In the genomic region with DNA sequence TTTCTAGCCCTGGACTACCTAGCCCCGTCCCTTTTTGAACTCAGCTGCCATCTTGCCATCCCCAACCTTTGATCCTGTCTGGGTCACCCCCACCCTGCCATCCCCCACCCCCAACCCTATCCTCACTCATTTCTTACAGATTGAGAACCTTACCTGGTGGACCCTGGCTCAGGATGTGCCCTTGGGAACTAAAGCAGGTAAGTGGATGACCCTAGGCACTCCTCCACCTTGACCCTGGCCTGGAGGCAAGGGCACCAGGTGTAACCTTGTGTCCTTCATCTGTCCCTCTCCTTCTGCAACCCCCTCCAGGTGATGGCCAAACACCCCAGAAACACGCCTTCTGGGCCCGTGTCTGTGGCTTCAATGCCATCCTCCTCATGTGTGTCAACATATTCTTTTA, we compare ENCODE assay signal across 1 cellular context.
TF ChIP-seq lines count a peak whose summit lies in the region.

No MANE protein-coding gene starts in this region.

TF ChIP-seq in WTC11, 78 proteins besides CTCF, POLR2A, EP300 and RAD21 (continued from another document):
- TF ChIP-seq, protein P1, sequence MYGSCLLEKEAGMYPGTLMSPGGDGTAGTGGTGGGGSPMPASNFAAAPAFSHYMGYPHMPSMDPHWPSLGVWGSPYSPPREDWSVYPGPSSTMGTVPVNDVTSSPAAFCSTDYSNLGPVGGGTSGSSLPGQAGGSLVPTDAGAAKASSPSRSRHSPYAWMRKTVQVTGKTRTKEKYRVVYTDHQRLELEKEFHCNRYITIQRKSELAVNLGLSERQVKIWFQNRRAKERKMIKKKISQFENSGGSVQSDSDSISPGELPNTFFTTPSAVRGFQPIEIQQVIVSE (CRISPR knock-in tag; IDR thresholded peaks at IDR 0.05; ENCODE audit: borderline replicate concordance): no peak
- TF ChIP-seq FOXP1 (CRISPR knock-in tag; IDR thresholded peaks at IDR 0.05; ENCODE audit: borderline replicate concordance): no peak
- TF ChIP-seq, protein P2, sequence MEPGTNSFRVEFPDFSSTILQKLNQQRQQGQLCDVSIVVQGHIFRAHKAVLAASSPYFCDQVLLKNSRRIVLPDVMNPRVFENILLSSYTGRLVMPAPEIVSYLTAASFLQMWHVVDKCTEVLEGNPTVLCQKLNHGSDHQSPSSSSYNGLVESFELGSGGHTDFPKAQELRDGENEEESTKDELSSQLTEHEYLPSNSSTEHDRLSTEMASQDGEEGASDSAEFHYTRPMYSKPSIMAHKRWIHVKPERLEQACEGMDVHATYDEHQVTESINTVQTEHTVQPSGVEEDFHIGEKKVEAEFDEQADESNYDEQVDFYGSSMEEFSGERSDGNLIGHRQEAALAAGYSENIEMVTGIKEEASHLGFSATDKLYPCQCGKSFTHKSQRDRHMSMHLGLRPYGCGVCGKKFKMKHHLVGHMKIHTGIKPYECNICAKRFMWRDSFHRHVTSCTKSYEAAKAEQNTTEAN (CRISPR knock-in tag; IDR thresholded peaks at IDR 0.05): no peak
